10 cellular contexts compared by ENCODE assay signal in the genomic region with DNA sequence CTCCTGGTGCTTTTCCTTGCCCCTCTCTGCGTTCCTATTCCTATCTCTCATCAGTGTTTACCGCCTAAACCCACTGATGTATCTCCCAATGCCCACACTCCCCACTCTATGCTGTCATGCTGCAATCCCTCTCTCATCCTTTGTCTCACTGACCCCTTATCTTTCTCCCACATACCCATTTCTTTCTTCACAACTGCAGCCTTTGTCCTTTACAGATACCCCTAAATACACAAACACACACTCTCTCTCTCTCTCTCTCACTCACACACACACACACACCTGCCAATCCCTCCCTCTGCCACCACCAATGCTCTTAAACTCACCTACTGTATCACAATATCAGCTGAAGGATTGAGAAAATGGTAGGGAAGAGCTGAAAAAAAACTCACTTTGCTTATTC. TPM values are rescaled to one million over a fixed set of nuclear protein-coding genes. Genes with fewer than 3 reads are reported as not detected.
"Had no signal": no experiment of that assay in that cellular context is flagged by ENCODE, and none has a peak within 500 bp of the region (broad histone marks: within the 10 kb centered on the region; RNA-seq: fewer than 3 reads in every experiment).

No MANE protein-coding gene starts in this region.

- FAIRE-seq: HepG2 had no signal

- H3K27ac Mint-ChIP-seq: H9, IgD-negative memory B cell had no signal

- H3K9ac ChIP-seq: GM23248 had no signal

- H3K4me3 Mint-ChIP-seq: H9, IgD-negative memory B cell had no signal

- DNase-seq: GM23248, GOT3, H9, HCEC 1CT, KG1 had no signal

- H3K27ac ChIP-seq: GM23248, HL-60 had no signal

- ATAC-seq: HepG2 had no signal

- H3K4me3 ChIP-seq: GM23248 had no signal

- H2AFZ ChIP-seq: GM23248 had no signal

RNA-seq across cellular contexts. Expression of a gene that starts 5.3 kb away (rescaled TPM):
- total RNA-seq: GM23248, H4, H9, HepG2, HT1080 had no signal

RNA-seq across cellular contexts. Expression of a gene that starts 23.6 kb away (rescaled TPM):
- total RNA-seq: GM23248, H4, H9, HepG2, HT1080 had no signal

RNA-seq across cellular contexts. Expression of a gene that starts 29.9 kb away (rescaled TPM):
- total RNA-seq: GM23248, H4, H9, HepG2, HT1080 had no signal
